In genomic region chrX:20454117-20454516, GRCh38 we compare ENCODE assay signal across 16 cellular contexts.
DNase-seq lines count a peak whose midpoint lies in the region; FAIRE-seq and TF ChIP-seq lines count a peak whose summit lies in the region.
"Had no signal": no experiment of that assay in that cellular context is flagged by ENCODE, and none has a peak within 500 bp of the region (broad histone marks: within the 10 kb centered on the region; RNA-seq: fewer than 3 reads in every experiment).

No MANE protein-coding gene starts in this region.

- H3K27me3 Mint-ChIP-seq in T-helper 2 cell treated with Interferon-gamma antibody and Interleukin-4, amounts not matched to agents 5 μg/mL and 100 μg/mL, for 36 hours (ENCODE audit: low read depth), result peaks cover 11% of the 10 kb centered on the region
- no peaks in the 10 kb centered on the region for H3K27me3 Mint-ChIP-seq in mesothelial cell of epicardium (ENCODE audit: low read depth)
- H3K27me3 Mint-ChIP-seq: stimulated activated memory B cell treated with anti-CD40 and anti-IgM and Interleukin-4, amounts not matched to agents 10 μg/mL and 1 μg/mL and 100 μg/mL, for 72 hours had no signal

- no peak overlapping the region for H3K27ac ChIP-seq in RWPE1
- H3K27ac ChIP-seq: cardiac muscle cell, epithelial cell of prostate had no signal

- FAIRE-seq in GM12891 (lab: Jason Lieb, UNC), result peak; percentile 67

- TF ChIP-seq CTCF in AG10803 (conservative IDR thresholded peaks at IDR 0.05; ENCODE audit: low read length) (no peak), fibroblast of mammary gland (conservative IDR thresholded peaks at IDR 0.05; ENCODE audit: control insufficient read depth, insufficient read depth, low read depth, low read length) (no peak), RWPE1 (conservative IDR thresholded peaks at IDR 0.05; ENCODE audit: low read depth) (no peak), mesothelial cell of epicardium (IDR thresholded peaks at IDR 0.05; ENCODE audit: unreplicated experiment) (no peak)

- peaks cover 28% of the 10 kb centered on the region for H3K4me1 Mint-ChIP-seq in T-helper 2 cell treated with Interferon-gamma antibody and Interleukin-4, amounts not matched to agents 5 μg/mL and 100 μg/mL, for 36 hours (ENCODE audit: low read depth)
- no peaks in the 10 kb centered on the region for H3K4me1 Mint-ChIP-seq in mesothelial cell of epicardium
- H3K4me1 Mint-ChIP-seq: nephron had no signal

- peaks cover 7% of the 10 kb centered on the region for H3K9me3 Mint-ChIP-seq in T-helper 2 cell treated with Interferon-gamma antibody and Interleukin-4, amounts not matched to agents 5 μg/mL and 100 μg/mL, for 36 hours
- peaks cover 38% of the 10 kb centered on the region for H3K9me3 Mint-ChIP-seq in mesothelial cell of epicardium
- H3K9me3 Mint-ChIP-seq: stimulated activated memory B cell treated with anti-CD40 and anti-IgM and Interleukin-4, amounts not matched to agents 10 μg/mL and 1 μg/mL and 100 μg/mL, for 72 hours had no signal

- peak overlapping the region; percentile 57 for H3K27ac Mint-ChIP-seq in T-helper 2 cell treated with Interferon-gamma antibody and Interleukin-4, amounts not matched to agents 5 μg/mL and 100 μg/mL, for 36 hours
- H3K27ac Mint-ChIP-seq in mesothelial cell of epicardium, result no peak overlapping the region
- H3K27ac Mint-ChIP-seq: CD14-positive monocyte; nephron; stimulated activated memory B cell treated with anti-CD40 and anti-IgM and Interleukin-4, amounts not matched to agents 10 μg/mL and 1 μg/mL and 100 μg/mL, for 72 hours had no signal

- peak overlapping the region; percentile 29 for H3K4me3 Mint-ChIP-seq in T-helper 2 cell treated with Interferon-gamma antibody and Interleukin-4, amounts not matched to agents 5 μg/mL and 100 μg/mL, for 36 hours
- no peak overlapping the region for H3K4me3 Mint-ChIP-seq in mesothelial cell of epicardium
- H3K4me3 Mint-ChIP-seq: CD14-positive monocyte; nephron; stimulated activated memory B cell treated with anti-CD40 and anti-IgM and Interleukin-4, amounts not matched to agents 10 μg/mL and 1 μg/mL and 100 μg/mL, for 72 hours had no signal

- CTCF ChIA-PET in RWPE1 (lab: Yijun Ruan, JAX), result no interaction called here

- H3K36me3 Mint-ChIP-seq in T-helper 2 cell treated with Interferon-gamma antibody and Interleukin-4, amounts not matched to agents 5 μg/mL and 100 μg/mL, for 36 hours (ENCODE audit: low read depth), result peaks cover 7% of the 10 kb centered on the region
- no peaks in the 10 kb centered on the region for H3K36me3 Mint-ChIP-seq in mesothelial cell of epicardium
- H3K36me3 Mint-ChIP-seq: CD14-positive monocyte; stimulated activated memory B cell treated with anti-CD40 and anti-IgM and Interleukin-4, amounts not matched to agents 10 μg/mL and 1 μg/mL and 100 μg/mL, for 72 hours had no signal

- no peak overlapping the region for H3K4me3 ChIP-seq in AG10803 (ENCODE audit: low read length)
- no peak overlapping the region for H3K4me3 ChIP-seq in fibroblast of mammary gland (ENCODE audit: control insufficient read depth, low read depth, low read length)
- H3K4me3 ChIP-seq: cardiac muscle cell had no signal

- DNase-seq in AG10803 (ENCODE audit: low read depth), result peak; percentile 27
- DNase-seq in GM12891 (ENCODE audit: insufficient read length, low spot score), result no peak
- no peak for DNase-seq in T-helper 2 cell treated with Interferon-gamma antibody and Interleukin-4, amounts not matched to agents 5 μg/mL and 100 μg/mL, for 36 hours (ENCODE audit: low spot score)
- DNase-seq in fibroblast of mammary gland (ENCODE audit: low read depth), result peak; percentile 18
- DNase-seq in RWPE1 (ENCODE audit: low spot score), result no peak
- no peak for DNase-seq in SIG-M5 (lab: John Stamatoyannopoulos, UW)
- DNase-seq in DMS153 treated with DMSO at 0.1 percent for 48 hours (lab: John Stamatoyannopoulos, UW; ENCODE audit: unreplicated experiment), result no peak
- no peak for DNase-seq in mesothelial cell of epicardium (ENCODE audit: low spot score in 2 of 2, unreplicated experiment in 2 of 2)
- DNase-seq: activated naive CD4-positive, alpha-beta T cell; left ventricle myocardium superior; stimulated activated CD4-positive, alpha-beta T cell treated with anti-CD3 and anti-CD28 coated beads, Interleukin-4, amount 100 ng/mL, for 1 hour had no signal

- TF ChIP-seq POLR2A in GM12891 (IDR thresholded peaks at IDR 0.05; ENCODE audit: low read depth, low read length), result no peak

- POLR2A ChIA-PET in RWPE1 (lab: Yijun Ruan, JAX; ENCODE audit: low non-redundant PET), result no interaction called here

TF ChIP-seq in GM12891, 5 proteins besides CTCF, POLR2A, EP300 and RAD21:
- TF ChIP-seq TAF1 (IDR thresholded peaks at IDR 0.05; ENCODE audit: low read depth, low read length) (no peak), POLR2AphosphoS5 (IDR thresholded peaks at IDR 0.05; ENCODE audit: low read depth, low read length) (no peak), PAX5 (IDR thresholded peaks at IDR 0.05; ENCODE audit: insufficient read depth, low read length, severe bottlenecking) (no peak), SPI1 (IDR thresholded peaks at IDR 0.05; ENCODE audit: low read depth, low read length) (no peak), POU2F2 (IDR thresholded peaks at IDR 0.05; ENCODE audit: low read depth, low read length) (no peak)

Comparison
In these comparisons a context has a peak if more than half of its experiments do, and no peak if none do; other contexts are left out.
1. DNase-seq: peak in AG10803 (single experiment) and fibroblast of mammary gland (single experiment); none in GM12891 (single experiment), T-helper 2 cell treated with Interferon-gamma antibody and Interleukin-4, amounts not matched to agents 5 μg/mL and 100 μg/mL, for 36 hours (single experiment), RWPE1 (single experiment), SIG-M5 (single experiment), DMS153 treated with DMSO at 0.1 percent for 48 hours (single experiment) and mesothelial cell of epicardium (0 of 2).